ENCODE assay signal across 27 cellular contexts in genomic region chr1:81029266-81029665, GRCh38.
"Had no signal": no experiment of that assay in that cellular context is flagged by ENCODE, and none has a peak within 500 bp of the region (broad histone marks: within the 10 kb centered on the region; RNA-seq: fewer than 3 reads in every experiment).

No MANE protein-coding gene starts in this region.

- H3K9me3 ChIP-seq: adrenal gland, ascending aorta, gastrocnemius medialis, left ventricle myocardium inferior, neutrophil, right lobe of liver, SK-N-SH, transverse colon had no signal

- H3K9ac ChIP-seq: SK-N-SH had no signal

- H3K9me3 Mint-ChIP-seq: activated CD4-positive, alpha-beta T cell treated with anti-CD3 and anti-CD28 coated beads, Interleukin-2, amount 10 ng/mL, durations not matched to agents 24 days and 14 days; nephron had no signal

- H3K27me3 ChIP-seq: adrenal gland, ascending aorta, gastrocnemius medialis, neutrophil, right lobe of liver, transverse colon had no signal

- H3K36me3 ChIP-seq: adrenal gland, ascending aorta, gastrocnemius medialis, left ventricle myocardium inferior, neutrophil, right lobe of liver, transverse colon had no signal

- H3K27me3 Mint-ChIP-seq: activated CD4-positive, alpha-beta memory T cell treated with anti-CD3 and anti-CD28 coated beads, Interleukin-2, amount 10 ng/mL, durations not matched to agents 7 days and 5 days; activated CD4-positive, alpha-beta T cell treated with anti-CD3 and anti-CD28 coated beads, Interleukin-2, amount 10 ng/mL, durations not matched to agents 24 days and 14 days; activated naive CD8-positive, alpha-beta T cell; brain; central memory CD8-positive, alpha-beta T cell; T-helper 17 cell had no signal

- H3K27ac ChIP-seq: adrenal gland, ascending aorta, gastrocnemius medialis, left ventricle myocardium inferior, neutrophil, right lobe of liver, transverse colon had no signal

- H3K4me2 ChIP-seq: SK-N-SH had no signal

- H3K36me3 Mint-ChIP-seq: activated naive CD8-positive, alpha-beta T cell; brain had no signal

- ATAC-seq: gastrocnemius medialis, right lobe of liver, T-helper 17 cell had no signal

- DNase-seq: activated CD4-positive, alpha-beta memory T cell treated with anti-CD3 and anti-CD28 coated beads, Interleukin-2, amount 10 ng/mL, durations not matched to agents 7 days and 5 days; activated CD4-positive, alpha-beta T cell treated with anti-CD3 and anti-CD28 coated beads, Interleukin-2, amount 10 ng/mL, durations not matched to agents 24 days and 14 days; activated CD4-positive, CD25-positive, alpha-beta regulatory T cell treated with anti-CD3 and anti-CD28 coated beads, Interleukin-2, amount 50 U/mL, for 72 hours; activated CD8-positive, alpha-beta memory T cell treated with anti-CD3 and anti-CD28 coated beads, Interleukin-2, amount 50 U/mL, for 48 hours; activated naive CD4-positive, alpha-beta T cell treated with Interleukin-2 at 50 U/mL for 16 hours; activated T-cell treated with anti-CD3 and anti-CD28 coated beads, Interleukin-2, amount 50 U/mL, for 48 hours; adrenal gland; dermis blood vessel endothelial cell; effector CD4-positive, alpha-beta T cell; gastrocnemius medialis; glutamatergic neuron; islet precursor cell; left ventricle myocardium inferior; right lobe of liver; SK-N-SH; stimulated activated CD4-positive, alpha-beta T cell treated with anti-CD3 and anti-CD28 coated beads, Interleukin-2, amount 100 ng/mL, for 48 hours; stimulated activated naive CD4-positive, alpha-beta T cell treated with Interleukin-2 at 50 U/mL for 16 hours; SW 1271; T-helper 17 cell; transverse colon had no signal

- H3K4me3 Mint-ChIP-seq: activated CD4-positive, alpha-beta memory T cell treated with anti-CD3 and anti-CD28 coated beads, Interleukin-2, amount 10 ng/mL, durations not matched to agents 7 days and 5 days; activated CD4-positive, alpha-beta T cell treated with anti-CD3 and anti-CD28 coated beads, Interleukin-2, amount 10 ng/mL, durations not matched to agents 24 days and 14 days; activated naive CD8-positive, alpha-beta T cell; brain; central memory CD8-positive, alpha-beta T cell; nephron; T-helper 17 cell had no signal

- H3K4me1 ChIP-seq: adrenal gland, ascending aorta, gastrocnemius medialis, left ventricle myocardium inferior, right lobe of liver had no signal

- H3K4me1 Mint-ChIP-seq: activated CD4-positive, alpha-beta memory T cell treated with anti-CD3 and anti-CD28 coated beads, Interleukin-2, amount 10 ng/mL, durations not matched to agents 7 days and 5 days; activated CD4-positive, alpha-beta T cell treated with anti-CD3 and anti-CD28 coated beads, Interleukin-2, amount 10 ng/mL, durations not matched to agents 24 days and 14 days; central memory CD8-positive, alpha-beta T cell; nephron; T-helper 17 cell had no signal

- H3K4me3 ChIP-seq: adrenal gland, ascending aorta, gastrocnemius medialis, left ventricle myocardium inferior, lung, right lobe of liver, transverse colon had no signal

- H3K27ac Mint-ChIP-seq: activated CD4-positive, alpha-beta memory T cell treated with anti-CD3 and anti-CD28 coated beads, Interleukin-2, amount 10 ng/mL, durations not matched to agents 7 days and 5 days; activated CD4-positive, alpha-beta T cell treated with anti-CD3 and anti-CD28 coated beads, Interleukin-2, amount 10 ng/mL, durations not matched to agents 24 days and 14 days; activated naive CD8-positive, alpha-beta T cell; brain; nephron; T-helper 17 cell had no signal
